In the genomic region with DNA sequence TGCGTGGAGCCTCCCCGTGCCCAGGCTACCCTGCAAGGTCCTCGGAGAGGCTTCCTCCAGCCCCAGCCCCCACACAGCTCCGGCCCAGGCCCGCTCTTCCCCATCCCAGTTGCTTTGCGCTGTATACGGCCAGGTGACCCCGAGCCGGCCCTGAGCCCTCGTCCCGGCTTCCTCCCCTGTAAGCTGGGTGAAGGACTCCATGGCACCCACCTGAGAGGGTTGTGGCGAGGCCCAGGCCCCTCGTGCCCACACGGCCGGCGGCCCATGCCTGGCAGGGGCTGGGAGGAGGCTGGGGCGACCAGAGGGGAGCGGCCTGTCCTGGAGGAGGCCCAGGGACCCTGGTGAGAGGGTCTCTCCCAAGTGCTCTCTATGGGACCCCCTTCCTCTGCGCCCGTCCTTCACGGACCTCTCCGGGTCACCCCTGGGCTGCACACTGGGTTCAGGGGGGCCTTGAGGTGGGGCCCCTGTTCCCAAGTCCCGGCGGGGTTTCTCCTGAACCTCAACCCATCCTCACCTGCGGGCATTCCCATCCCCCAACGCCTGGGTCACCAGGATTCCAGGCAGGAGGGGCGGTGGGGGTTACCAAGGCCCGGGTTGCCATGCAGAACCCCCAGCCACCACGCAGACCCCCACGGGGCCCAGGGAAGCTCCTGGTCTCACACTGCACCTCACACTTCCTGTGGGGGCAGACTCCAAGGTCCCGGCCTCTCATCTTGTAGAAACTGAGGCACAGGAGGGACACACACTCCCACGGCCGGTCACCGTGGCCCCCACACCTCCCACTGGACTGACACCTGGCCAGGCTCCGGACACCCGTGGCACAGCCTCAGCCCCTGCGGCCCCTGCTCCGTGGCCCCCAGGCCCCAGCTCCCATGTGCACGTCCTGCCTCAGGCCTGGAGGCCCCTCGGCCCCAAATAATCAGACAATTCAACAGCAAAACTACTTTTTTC, we compare ENCODE assay signal across 1 cellular context.
TF ChIP-seq lines count a peak whose summit lies in the region.

No MANE protein-coding gene starts in this region.

TF ChIP-seq in WTC11, 78 proteins besides CTCF, POLR2A, EP300 and RAD21:
- TF ChIP-seq ARID4B (CRISPR knock-in tag; IDR thresholded peaks at IDR 0.05; ENCODE audit: borderline replicate concordance) = no peak
- no peak for TF ChIP-seq USF2 (CRISPR knock-in tag; IDR thresholded peaks at IDR 0.05)
- TF ChIP-seq MYBL2 (CRISPR knock-in tag; IDR thresholded peaks at IDR 0.05) = no peak
- TF ChIP-seq ATF2 (CRISPR knock-in tag; IDR thresholded peaks at IDR 0.05; ENCODE audit: borderline replicate concordance, low read depth) = no peak
- no peak for TF ChIP-seq TCF7 (CRISPR knock-in tag; IDR thresholded peaks at IDR 0.05; ENCODE audit: low read depth)
- TF ChIP-seq ATF6 (CRISPR knock-in tag; IDR thresholded peaks at IDR 0.05) = no peak
- no peak for TF ChIP-seq AFF4 (CRISPR knock-in tag; IDR thresholded peaks at IDR 0.05; ENCODE audit: borderline replicate concordance)
- no peak for TF ChIP-seq ZNF121 (CRISPR knock-in tag; IDR thresholded peaks at IDR 0.05)
- TF ChIP-seq SMAD4 (CRISPR knock-in tag; IDR thresholded peaks at IDR 0.05) = no peak
- TF ChIP-seq PRRX2 (CRISPR knock-in tag; IDR thresholded peaks at IDR 0.05) = no peak
- TF ChIP-seq TEAD1 (CRISPR knock-in tag; IDR thresholded peaks at IDR 0.05) = no peak
- no peak for TF ChIP-seq OVOL2 (CRISPR knock-in tag; IDR thresholded peaks at IDR 0.05; ENCODE audit: borderline replicate concordance)
- no peak for TF ChIP-seq ELF4 (CRISPR knock-in tag; IDR thresholded peaks at IDR 0.05; ENCODE audit: low read depth)
- TF ChIP-seq ZNF317 (CRISPR knock-in tag; IDR thresholded peaks at IDR 0.05; ENCODE audit: borderline replicate concordance, low read depth) = no peak
- TF ChIP-seq, protein P1, sequence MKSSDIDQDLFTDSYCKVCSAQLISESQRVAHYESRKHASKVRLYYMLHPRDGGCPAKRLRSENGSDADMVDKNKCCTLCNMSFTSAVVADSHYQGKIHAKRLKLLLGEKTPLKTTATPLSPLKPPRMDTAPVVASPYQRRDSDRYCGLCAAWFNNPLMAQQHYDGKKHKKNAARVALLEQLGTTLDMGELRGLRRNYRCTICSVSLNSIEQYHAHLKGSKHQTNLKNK (CRISPR knock-in tag; IDR thresholded peaks at IDR 0.05) = no peak
- TF ChIP-seq E2F1 (CRISPR knock-in tag; IDR thresholded peaks at IDR 0.05) = no peak
- TF ChIP-seq SMAD3 (CRISPR knock-in tag; IDR thresholded peaks at IDR 0.05; ENCODE audit: borderline replicate concordance) = no peak
- no peak for TF ChIP-seq NFATC4 (CRISPR knock-in tag; IDR thresholded peaks at IDR 0.05)
- no peak for TF ChIP-seq NFE2L1 (CRISPR knock-in tag; IDR thresholded peaks at IDR 0.05)
